Comparison of ENCODE assay signal across 9 cellular contexts in the genomic region with DNA sequence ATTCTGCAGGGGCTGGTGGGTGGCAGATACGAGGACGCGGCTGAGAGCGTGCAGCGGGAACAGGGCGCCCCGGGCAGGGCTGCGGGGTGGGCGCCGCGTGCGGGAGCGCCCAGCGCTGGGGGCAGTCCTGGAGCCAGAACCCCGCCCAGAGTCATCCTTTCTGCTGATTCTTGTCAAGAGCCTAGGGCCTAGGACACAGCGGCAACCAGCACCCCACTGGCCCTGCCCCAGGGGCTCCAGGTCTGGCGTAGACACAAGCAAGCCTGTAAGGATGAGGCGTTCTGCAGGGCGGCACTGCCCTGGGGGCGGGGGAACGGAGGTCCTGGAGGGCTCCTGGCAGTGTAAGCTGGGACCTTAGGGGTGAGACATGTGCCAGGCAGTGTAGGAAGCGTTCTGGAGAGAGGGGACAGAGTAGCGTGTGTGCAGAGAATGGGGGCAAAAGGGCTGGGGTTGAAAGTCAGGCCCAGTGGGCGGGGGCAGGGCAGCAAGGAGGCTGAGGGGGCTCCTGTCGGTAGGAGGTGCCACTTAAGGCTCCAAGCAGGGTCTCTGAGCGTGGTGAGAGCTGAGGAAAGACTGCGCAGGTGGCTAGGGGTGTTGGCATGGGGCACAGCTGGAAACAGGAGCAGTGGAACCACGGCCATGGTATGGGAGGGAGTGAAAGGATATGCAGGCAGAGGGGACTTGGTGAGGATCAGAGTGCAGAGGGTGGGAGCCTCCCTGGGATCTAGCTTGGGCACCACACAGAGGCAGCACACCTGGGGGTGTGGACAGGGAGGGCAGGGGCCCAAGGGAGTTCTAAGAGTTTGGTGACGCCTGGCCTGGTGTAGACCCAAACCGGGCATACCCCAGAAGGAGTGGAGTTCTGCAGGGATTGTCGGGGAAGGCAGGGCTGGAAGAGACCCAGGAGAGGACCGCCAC. TPM values are rescaled to one million over a fixed set of nuclear protein-coding genes. Genes with fewer than 3 reads are reported as not detected.
DNase-seq lines count a peak whose midpoint lies in the region; ATAC-seq and TF ChIP-seq lines count a peak whose summit lies in the region.
"Had no signal": no experiment of that assay in that cellular context is flagged by ENCODE, and none has a peak within 500 bp of the region (broad histone marks: within the 10 kb centered on the region; RNA-seq: fewer than 3 reads in every experiment).

No MANE protein-coding gene starts in this region.

- peak overlapping the region; percentile 34 to 45 for H3K4me3 ChIP-seq in prostate gland
- peak overlapping the region in 1 of 3 donors; percentile 26 for H3K4me3 ChIP-seq in thyroid gland (replicated peaks in 1 of 3)

- TF ChIP-seq POLR2A in prostate gland (IDR thresholded peaks at IDR 0.05), result no peak
- TF ChIP-seq POLR2A in thyroid gland (IDR thresholded peaks at IDR 0.05), result no peak

- H3K9me3 ChIP-seq in ES-I3 (ENCODE audit: control insufficient read depth, insufficient read depth, low read length), result no peaks in the 10 kb centered on the region
- H3K9me3 ChIP-seq in prostate gland, result no peaks in the 10 kb centered on the region
- H3K9me3 ChIP-seq in thyroid gland, result no peaks in the 10 kb centered on the region

- peak overlapping the region; percentile 54; the same call in 1 of the 2 replicates for H3K9ac ChIP-seq in ES-I3 (ENCODE audit: low read depth, low read length)

- peak; percentile 57 for DNase-seq in cardiac septum (ENCODE audit: low spot score)
- no peak for DNase-seq in prostate gland (ENCODE audit: low spot score)
- no peak for DNase-seq in hepatic stellate cell (ENCODE audit: low spot score)
- no peak for DNase-seq in thyroid gland
- DNase-seq in HK-2 (ENCODE audit: unreplicated experiment), result no peak
- DNase-seq: NCI-H524 treated with DMSO at 0.1 percent for 48 hours had no signal

- H3K36me3 ChIP-seq in ES-I3 (ENCODE audit: insufficient read depth, low read length) (no peaks in the 10 kb centered on the region), prostate gland (no peaks in the 10 kb centered on the region), thyroid gland (no peaks in the 10 kb centered on the region)

- H3K27ac ChIP-seq in VCaP, result peak overlapping the region; percentile 67
- no peak overlapping the region for H3K27ac ChIP-seq in prostate gland
- no peak overlapping the region for H3K27ac ChIP-seq in thyroid gland

- no peak for ATAC-seq in GM18498 (IDR thresholded peaks at IDR 0.05; ENCODE audit: unreplicated experiment)

- TF ChIP-seq CTCF in VCaP (conservative IDR thresholded peaks at IDR 0.05), result no peak
- TF ChIP-seq CTCF in prostate gland (IDR thresholded peaks at IDR 0.05), result no peak
- no peak for TF ChIP-seq CTCF in thyroid gland (IDR thresholded peaks at IDR 0.05)

- intact Hi-C loops in cardiac septum (cut with DNase I), result loop anchor here (10.0 kb wide), 1 partner anchor 206 kb away; a partner anchor contains a TSS
- intact Hi-C loops in prostate gland (cut with DNase I), result no loop called here
- intact Hi-C loops in thyroid gland (cut with DNase I), result loop anchor here (5.0 to 10.0 kb wide), 2 partner anchors 108 to 154 kb away; no protein-coding TSS in a partner anchor

- H3K27me3 ChIP-seq in prostate gland (replicated peaks; ENCODE audit: insufficient read depth) (no peaks in the 10 kb centered on the region), thyroid gland (no peaks in the 10 kb centered on the region)

- peaks cover 12% of the 10 kb centered on the region; the same call in 1 of the 2 replicates for H3K4me1 ChIP-seq in ES-I3 (ENCODE audit: insufficient read depth, low read length)
- H3K4me1 ChIP-seq in prostate gland (replicated peaks), result peaks cover 18% of the 10 kb centered on the region
- peaks cover 27 to 67% of the 10 kb centered on the region in 2 donors for H3K4me1 ChIP-seq in thyroid gland

- 62% methylated on average over 32 of the region's 32 CpGs for WGBS in prostate gland
- 69 to 87% methylated on average over 16 to 30 of the region's 32 CpGs for WGBS in thyroid gland, 2 donors

RNA-seq across cellular contexts. Expression of a gene that starts 0.9 kb away (rescaled TPM):
- total RNA-seq in cardiac septum (4.6 TPM), prostate gland (10 to 100 TPM; 18.3 to 27.2 TPM), thyroid gland (10 to 100 TPM in 1 of 4 donors, 1 to 10 TPM in 3; 3.7 to 12.5 (median 6.9) TPM)

RNA-seq across cellular contexts. Expression of a gene that starts 6.6 kb away (rescaled TPM):
- total RNA-seq in cardiac septum (2.7 TPM), prostate gland (10 to 100 TPM; 15.2 to 19.3 TPM), thyroid gland (10 to 100 TPM; 16.8 to 31.6 (median 20.9) TPM)

RNA-seq across cellular contexts. Expression of a gene that starts 41.9 kb away (rescaled TPM):
- total RNA-seq in cardiac septum (2.3 TPM), prostate gland (10 to 100 TPM; 12.3 to 17.6 TPM), thyroid gland (1 to 10 TPM; 5.8 to 8.1 (median 7.3) TPM)

RNA-seq across cellular contexts. Expression of a gene that starts 54.4 kb away (rescaled TPM):
- total RNA-seq in cardiac septum (0.51 TPM), prostate gland (1 to 10 TPM; 1.2 to 5.4 TPM), thyroid gland (under 1 TPM in 2 of 4 donors, not detected in 2; 0.13 to 0.33 TPM)
